ENCODE assay signal across 10 cellular contexts in genomic region chr4:99868126-99868596, GRCh38. TPM values are rescaled to one million over a fixed set of nuclear protein-coding genes. Genes with fewer than 3 reads are reported as not detected.
A peak's percentile ranks its signal among the peaks of the same experiment; 100 is the strongest.
DNase-seq lines count a peak whose midpoint lies in the region; ATAC-seq and TF ChIP-seq lines count a peak whose summit lies in the region.
"Had no signal": no experiment of that assay in that cellular context is flagged by ENCODE, and none has a peak within 500 bp of the region (broad histone marks: within the 10 kb centered on the region; RNA-seq: fewer than 3 reads in every experiment).

No MANE protein-coding gene starts in this region.

- peaks cover 20% of the 10 kb centered on the region for H3K4me1 Mint-ChIP-seq in activated CD8-positive, alpha-beta memory T cell treated with anti-CD3 and anti-CD28 coated beads, Interleukin-2, amount 10 ng/mL, durations not matched to agents 7 days and 5 days

- H3K27ac ChIP-seq in HUES64 (ENCODE audit: low read depth, low read length) (peak overlapping the region; percentile 43; the same call in 1 of the 2 replicates), substantia nigra (ENCODE audit: low read depth, low read length, poor library complexity, severe bottlenecking) (no peak overlapping the region)
- H3K27ac ChIP-seq: BLaER1 had no signal

- H3K4me1 ChIP-seq in HUES64 (ENCODE audit: insufficient read depth, low read length) = peaks cover 9% of the 10 kb centered on the region; the same call in 1 of the 2 replicates
- H3K4me1 ChIP-seq: BLaER1 had no signal

- H3K4me3 ChIP-seq in HUES64 (ENCODE audit: low read length) (no peak overlapping the region), fibroblast of pulmonary artery (replicated peaks; ENCODE audit: low read depth, low read length) (no peak overlapping the region)
- H3K4me3 ChIP-seq: BLaER1 had no signal

- H3K9me3 Mint-ChIP-seq in activated CD8-positive, alpha-beta memory T cell treated with anti-CD3 and anti-CD28 coated beads, Interleukin-2, amount 10 ng/mL, durations not matched to agents 7 days and 5 days (ENCODE audit: low read depth) = no peaks in the 10 kb centered on the region

- H3K36me3 Mint-ChIP-seq in activated CD8-positive, alpha-beta memory T cell treated with anti-CD3 and anti-CD28 coated beads, Interleukin-2, amount 10 ng/mL, durations not matched to agents 7 days and 5 days = peaks cover 66% of the 10 kb centered on the region

- H3K9me3 ChIP-seq in HUES64 (ENCODE audit: insufficient read depth, low read depth, low read length) = no peaks in the 10 kb centered on the region
- H3K9me3 ChIP-seq: BLaER1 had no signal

- WGBS in HUES64 = 47% methylated on average over 8 of the region's 8 CpGs

- ATAC-seq in activated CD8-positive, alpha-beta memory T cell treated with anti-CD3 and anti-CD28 coated beads, Interleukin-2, amount 10 ng/mL, durations not matched to agents 7 days and 5 days = peak; percentile 94
- no peak for ATAC-seq in GM21381 (IDR thresholded peaks at IDR 0.05; ENCODE audit: unreplicated experiment)

- CTCF ChIA-PET in activated CD8-positive, alpha-beta memory T cell treated with anti-CD3 and anti-CD28 coated beads, Interleukin-2, amount 10 ng/mL, durations not matched to agents 7 days and 5 days (lab: Charles Lee) = no interaction called here

- H3K9ac ChIP-seq in HUES64 (ENCODE audit: low read depth, low read length) = 0 out of 2 replicates have a peak overlapping the region, but pooled peaks have one; percentile 10
- H3K9ac ChIP-seq: BLaER1 had no signal

- no peaks in the 10 kb centered on the region for H3K27me3 ChIP-seq in HUES64 (ENCODE audit: insufficient read depth, low read length)
- H3K27me3 ChIP-seq: BLaER1 had no signal

- no peak for TF ChIP-seq CTCF in fibroblast of pulmonary artery (IDR thresholded peaks at IDR 0.05; ENCODE audit: low read length, missing control alignments)

- no peaks in the 10 kb centered on the region for H3K36me3 ChIP-seq in HUES64 (ENCODE audit: insufficient read depth, low read length)
- H3K36me3 ChIP-seq: BLaER1 had no signal

- H3K27me3 Mint-ChIP-seq in activated CD8-positive, alpha-beta memory T cell treated with anti-CD3 and anti-CD28 coated beads, Interleukin-2, amount 10 ng/mL, durations not matched to agents 7 days and 5 days = no peaks in the 10 kb centered on the region

- no peak overlapping the region for H3K4me3 Mint-ChIP-seq in activated CD8-positive, alpha-beta memory T cell treated with anti-CD3 and anti-CD28 coated beads, Interleukin-2, amount 10 ng/mL, durations not matched to agents 7 days and 5 days

- H3K27ac Mint-ChIP-seq in activated CD8-positive, alpha-beta memory T cell treated with anti-CD3 and anti-CD28 coated beads, Interleukin-2, amount 10 ng/mL, durations not matched to agents 7 days and 5 days = peak overlapping the region; percentile 71

- peak; percentile 64 for DNase-seq in activated CD8-positive, alpha-beta memory T cell treated with anti-CD3 and anti-CD28 coated beads, Interleukin-2, amount 10 ng/mL, durations not matched to agents 7 days and 5 days
- no peak for DNase-seq in activated CD8-positive, alpha-beta memory T cell treated with anti-CD3 and anti-CD28 coated beads, Interleukin-2, amount 50 U/mL, for 4 hours
- peak; percentile 19 for DNase-seq in fibroblast of pulmonary artery (ENCODE audit: low read depth)
- peak; percentile 43 for DNase-seq in stimulated activated CD8-positive, alpha-beta memory T cell treated with anti-CD3 and anti-CD28 coated beads, Interleukin-4, amount 100 ng/mL, for 48 hours
- DNase-seq in substantia nigra (lab: John Stamatoyannopoulos, UW) = no peak
- no peak for DNase-seq in HPDE6-E6E7 (ENCODE audit: extremely low spot score)
- DNase-seq: NCI-H69 had no signal

RNA-seq across cellular contexts. Expression of gene LAMTOR3, which starts 26.1 kb away (rescaled TPM):
- 10 to 100 TPM; 20.6 to 25.3 TPM for total RNA-seq in activated CD8-positive, alpha-beta memory T cell treated with anti-CD3 and anti-CD28 coated beads, Interleukin-2, amount 10 ng/mL, durations not matched to agents 7 days and 5 days
- 29.8 TPM for polyA plus RNA-seq in HUES64 (2013, experiment 1 of 2)
- polyA plus RNA-seq in HUES64 (2013, experiment 2 of 2) = 33.9 TPM

RNA-seq across cellular contexts. Expression of gene DAPP1, which starts 51.5 kb away (rescaled TPM):
- 10 to 100 TPM; 24.6 to 25.3 TPM for total RNA-seq in activated CD8-positive, alpha-beta memory T cell treated with anti-CD3 and anti-CD28 coated beads, Interleukin-2, amount 10 ng/mL, durations not matched to agents 7 days and 5 days
- polyA plus RNA-seq in HUES64 (2013, experiment 1 of 2) = not detected
- not detected for polyA plus RNA-seq in HUES64 (2013, experiment 2 of 2)

Comparison
In these comparisons a context has a peak if more than half of its experiments do, and no peak if none do; other contexts are left out.
1. DNase-seq: peak in activated CD8-positive, alpha-beta memory T cell treated with anti-CD3 and anti-CD28 coated beads, Interleukin-2, amount 10 ng/mL, durations not matched to agents 7 days and 5 days (single experiment), fibroblast of pulmonary artery (single experiment) and stimulated activated CD8-positive, alpha-beta memory T cell treated with anti-CD3 and anti-CD28 coated beads, Interleukin-4, amount 100 ng/mL, for 48 hours (single experiment); none in activated CD8-positive, alpha-beta memory T cell treated with anti-CD3 and anti-CD28 coated beads, Interleukin-2, amount 50 U/mL, for 4 hours (single experiment), substantia nigra (0 of 49) and HPDE6-E6E7 (single experiment).